In genomic region chr6:168232989-168233874, GRCh38 we compare ENCODE assay signal across 1 cellular context.
TF ChIP-seq lines count a peak whose summit lies in the region.

No MANE protein-coding gene starts in this region.

TF ChIP-seq in HepG2, 621 proteins besides CTCF, POLR2A, EP300 and RAD21 (continued from another document):
- TF ChIP-seq STAG1 (CRISPR knock-in tag; IDR thresholded peaks at IDR 0.05) = peak; percentile 8; the same call in 1 of the 2 replicates
